ENCODE assay signal across 8 cellular contexts in genomic region chr11:100632970-100633452, GRCh38. TPM values are rescaled to one million over a fixed set of nuclear protein-coding genes. Genes with fewer than 3 reads are reported as not detected.
DNase-seq lines count a peak whose midpoint lies in the region; ATAC-seq and TF ChIP-seq lines count a peak whose summit lies in the region.

No MANE protein-coding gene starts in this region.

- no peak for TF ChIP-seq CTCF in 22Rv1 (IDR thresholded peaks at IDR 0.05)
- TF ChIP-seq CTCF in coronary artery (IDR thresholded peaks at IDR 0.05) = no peak
- no peak for TF ChIP-seq CTCF in PC-9 (conservative IDR thresholded peaks at IDR 0.05)

- H3K27me3 ChIP-seq in mesenchymal stem cell (ENCODE audit: control insufficient read depth in 1 of 2, insufficient read depth in 1 of 2, low read length in 2 of 2) (no peaks in the 10 kb centered on the region), PC-9 (ENCODE audit: insufficient read depth, low read depth) (no peaks in the 10 kb centered on the region)

- H3K9me2 ChIP-seq in PC-9 (ENCODE audit: insufficient read depth) = no peaks in the 10 kb centered on the region

- no peak overlapping the region for H3K4ac ChIP-seq in mesenchymal stem cell (ENCODE audit: low read depth in 1 of 2, low read length in 2 of 2)

- no peaks in the 10 kb centered on the region for H3K9me3 ChIP-seq in mesenchymal stem cell (ENCODE audit: control insufficient read depth, low read length)
- H3K9me3 ChIP-seq in PC-9 (ENCODE audit: insufficient read depth, low read depth) = no peaks in the 10 kb centered on the region

- BruUV-seq in PC-9 (replicated peaks; lab: Mats Ljungman, UMichigan) = no TSS peak

- peak overlapping the region; percentile 37 to 77 for H3K18ac ChIP-seq in mesenchymal stem cell (ENCODE audit: low read depth in 1 of 2, low read length in 2 of 2)

- H2AK5ac ChIP-seq in mesenchymal stem cell (ENCODE audit: low read length, severe bottlenecking) = no peak overlapping the region

- intact Hi-C loops in PC-9 (cut with micrococcal nuclease; ENCODE audit: unreplicated experiment) = no loop called here

- H3K79me2 ChIP-seq in PC-9 (ENCODE audit: low read depth) = no peaks in the 10 kb centered on the region

- H3K36me3 ChIP-seq in mesenchymal stem cell (ENCODE audit: control insufficient read depth in 1 of 2, insufficient read depth in 2 of 2, low read depth in 1 of 2, low read length in 2 of 2) = no peaks in the 10 kb centered on the region
- no peaks in the 10 kb centered on the region for H3K36me3 ChIP-seq in PC-9 (ENCODE audit: low read depth)

- no peak for ATAC-seq in GM19467 (IDR thresholded peaks at IDR 0.05; ENCODE audit: unreplicated experiment)
- no peak for ATAC-seq in HG03139 (IDR thresholded peaks at IDR 0.05; ENCODE audit: unreplicated experiment)
- no peak for ATAC-seq in GM18858 (IDR thresholded peaks at IDR 0.05; ENCODE audit: unreplicated experiment)

- H4K91ac ChIP-seq in mesenchymal stem cell (ENCODE audit: low read length) = peak overlapping the region; percentile 52

- H3F3A ChIP-seq in PC-9 (ENCODE audit: insufficient read depth, low read depth) = no peaks in the 10 kb centered on the region

- peak overlapping the region; percentile 69 to 95 for H2BK12ac ChIP-seq in mesenchymal stem cell (ENCODE audit: low read length in 2 of 2)

- peak overlapping the region; percentile 81 for H3K27ac ChIP-seq in 22Rv1
- H3K27ac ChIP-seq in coronary artery = peak overlapping the region; percentile 18 to 33
- peak overlapping the region; percentile 28 for H3K27ac ChIP-seq in mesenchymal stem cell (ENCODE audit: low read length, poor library complexity, severe bottlenecking)
- no peak overlapping the region for H3K27ac ChIP-seq in PC-9

- H3K4me1 ChIP-seq in mesenchymal stem cell (ENCODE audit: control insufficient read depth, insufficient read depth, low read depth, low read length) = peaks cover 2% of the 10 kb centered on the region
- H3K4me1 ChIP-seq in PC-9 (replicated peaks; ENCODE audit: insufficient read depth) = no peaks in the 10 kb centered on the region

- peak overlapping the region; percentile 0 for H3K9ac ChIP-seq in mesenchymal stem cell (ENCODE audit: low read length)

- POLR2A ChIA-PET in PC-9 (lab: Charles Lee; ENCODE audit: unreplicated experiment) = no interaction called here

- H3K14ac ChIP-seq in mesenchymal stem cell (ENCODE audit: low read length in 2 of 2) = no peak overlapping the region

- H2BK120ac ChIP-seq in mesenchymal stem cell (ENCODE audit: low read depth, low read length) = no peak overlapping the region

- H3K4me2 ChIP-seq in mesenchymal stem cell (ENCODE audit: low read length, poor library complexity, severe bottlenecking) = no peak overlapping the region
- H3K4me2 ChIP-seq in PC-9 = no peak overlapping the region

- no peak overlapping the region for H4K8ac ChIP-seq in mesenchymal stem cell (ENCODE audit: low read length)

- no peak overlapping the region for H2AFZ ChIP-seq in mesenchymal stem cell (ENCODE audit: low read depth, low read length)
- H2AFZ ChIP-seq in PC-9 = no peak overlapping the region

- CTCF ChIA-PET in PC-9 (lab: Charles Lee) = no interaction called here

- WGBS in mesenchymal stem cell = 17% methylated on average over 5 of the region's 5 CpGs

- H2BK5ac ChIP-seq in mesenchymal stem cell (ENCODE audit: low read depth, low read length, poor library complexity, severe bottlenecking) = no peak overlapping the region

- H3K79me1 ChIP-seq in mesenchymal stem cell (replicated peaks; ENCODE audit: low read length, poor library complexity, severe bottlenecking) = no peaks in the 10 kb centered on the region

- DNase-seq in NCI-H2029 (lab: John Stamatoyannopoulos, UW) (peak; percentile 49), coronary artery (ENCODE audit: low spot score) (no peak), mesenchymal stem cell (peak; percentile 75), PC-9 (no peak)

- no peak overlapping the region for H2BK15ac ChIP-seq in mesenchymal stem cell (ENCODE audit: low read depth, poor library complexity, severe bottlenecking)

- H3K4me3 ChIP-seq in coronary artery (peak overlapping the region; percentile 39), mesenchymal stem cell (ENCODE audit: insufficient read depth in 1 of 2, low read depth in 1 of 2, low read length in 2 of 2) (no peak overlapping the region), PC-9 (no peak overlapping the region)

- H4K20me1 ChIP-seq in PC-9 (ENCODE audit: insufficient read depth) = no peaks in the 10 kb centered on the region

- no peak overlapping the region for H3K23ac ChIP-seq in mesenchymal stem cell (ENCODE audit: low read length in 2 of 2)

RNA-seq across cellular contexts. Expression of gene ARHGAP42, which starts 54.1 kb away (rescaled TPM):
- 13.3 TPM for polyA plus RNA-seq in mesenchymal stem cell (2013, experiment 1 of 2)
- polyA plus RNA-seq in mesenchymal stem cell (2013, experiment 2 of 2) = 15.6 TPM
- total RNA-seq in PC-9 (2021) = 12.8 and 16.1 TPM in 2 replicates

Comparison
In these comparisons a context has a peak if more than half of its experiments do, and no peak if none do; other contexts are left out.
1. DNase-seq: peak in NCI-H2029 (single experiment) and mesenchymal stem cell (single experiment); none in coronary artery (single experiment) and PC-9 (0 of 2).